Comparison of ENCODE assay signal across 1 cellular context in the genomic region with DNA sequence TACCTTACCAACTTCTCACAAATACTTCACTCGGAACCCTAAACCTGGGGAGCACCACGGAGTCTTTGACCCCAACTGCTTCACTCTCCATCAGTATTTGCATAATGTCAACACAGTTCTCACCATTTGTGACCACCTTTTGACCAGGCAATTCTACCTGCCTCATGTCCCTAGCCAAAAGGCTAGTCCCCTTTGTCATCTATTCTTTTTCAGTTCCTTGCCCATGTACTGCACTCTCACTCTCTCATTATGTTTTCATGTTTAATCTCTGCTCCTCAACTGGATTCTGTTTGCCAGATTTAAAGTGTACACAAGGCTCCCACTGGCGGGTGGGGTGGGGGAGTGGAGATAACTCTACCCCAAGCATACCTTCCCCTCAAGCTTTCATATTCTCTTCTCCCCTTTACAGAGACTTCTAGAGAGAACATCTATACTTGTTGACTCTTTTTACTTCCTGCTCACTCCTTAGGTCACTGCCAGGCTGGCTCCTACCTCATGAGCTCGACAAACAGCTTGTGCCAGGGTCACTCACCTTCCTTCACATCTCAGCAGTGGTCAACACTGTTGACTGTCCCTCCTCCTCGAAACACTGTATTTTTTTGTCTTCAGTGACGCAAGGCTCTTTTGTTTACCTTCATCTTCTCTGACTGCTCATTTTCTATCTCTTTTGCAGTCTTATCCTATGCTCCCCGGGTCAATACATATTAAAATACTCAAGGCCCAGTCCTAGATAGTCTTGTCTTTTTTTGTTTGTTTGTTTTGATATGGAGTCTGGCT.
TF ChIP-seq lines count a peak whose summit lies in the region.

No MANE protein-coding gene starts in this region.

TF ChIP-seq in HepG2, 621 proteins besides CTCF, POLR2A, EP300 and RAD21 (continued from another document and continues in another):
- TF ChIP-seq, protein P1, sequence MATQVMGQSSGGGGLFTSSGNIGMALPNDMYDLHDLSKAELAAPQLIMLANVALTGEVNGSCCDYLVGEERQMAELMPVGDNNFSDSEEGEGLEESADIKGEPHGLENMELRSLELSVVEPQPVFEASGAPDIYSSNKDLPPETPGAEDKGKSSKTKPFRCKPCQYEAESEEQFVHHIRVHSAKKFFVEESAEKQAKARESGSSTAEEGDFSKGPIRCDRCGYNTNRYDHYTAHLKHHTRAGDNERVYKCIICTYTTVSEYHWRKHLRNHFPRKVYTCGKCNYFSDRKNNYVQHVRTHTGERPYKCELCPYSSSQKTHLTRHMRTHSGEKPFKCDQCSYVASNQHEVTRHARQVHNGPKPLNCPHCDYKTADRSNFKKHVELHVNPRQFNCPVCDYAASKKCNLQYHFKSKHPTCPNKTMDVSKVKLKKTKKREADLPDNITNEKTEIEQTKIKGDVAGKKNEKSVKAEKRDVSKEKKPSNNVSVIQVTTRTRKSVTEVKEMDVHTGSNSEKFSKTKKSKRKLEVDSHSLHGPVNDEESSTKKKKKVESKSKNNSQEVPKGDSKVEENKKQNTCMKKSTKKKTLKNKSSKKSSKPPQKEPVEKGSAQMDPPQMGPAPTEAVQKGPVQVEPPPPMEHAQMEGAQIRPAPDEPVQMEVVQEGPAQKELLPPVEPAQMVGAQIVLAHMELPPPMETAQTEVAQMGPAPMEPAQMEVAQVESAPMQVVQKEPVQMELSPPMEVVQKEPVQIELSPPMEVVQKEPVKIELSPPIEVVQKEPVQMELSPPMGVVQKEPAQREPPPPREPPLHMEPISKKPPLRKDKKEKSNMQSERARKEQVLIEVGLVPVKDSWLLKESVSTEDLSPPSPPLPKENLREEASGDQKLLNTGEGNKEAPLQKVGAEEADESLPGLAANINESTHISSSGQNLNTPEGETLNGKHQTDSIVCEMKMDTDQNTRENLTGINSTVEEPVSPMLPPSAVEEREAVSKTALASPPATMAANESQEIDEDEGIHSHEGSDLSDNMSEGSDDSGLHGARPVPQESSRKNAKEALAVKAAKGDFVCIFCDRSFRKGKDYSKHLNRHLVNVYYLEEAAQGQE (IDR thresholded peaks at IDR 0.05; ENCODE audit: borderline replicate concordance in 1 of 2, low read depth in 1 of 2, low read length in 2 of 2), result 0 out of 4 replicates have a peak, but pooled peaks of 1 of the 2 experiments have one; percentile 9
- peak in 1 of 2 experiments; percentile 34; a peak in 1 of 4 replicates for TF ChIP-seq NR2F1 (CRISPR knock-in tag; IDR thresholded peaks at IDR 0.05)
- TF ChIP-seq ZNF746 (CRISPR knock-in tag; IDR thresholded peaks at IDR 0.05), result no peak
- no peak for TF ChIP-seq ZNF562 (CRISPR knock-in tag; IDR thresholded peaks at IDR 0.05; ENCODE audit: borderline replicate concordance)
- TF ChIP-seq NFYB (CRISPR knock-in tag; IDR thresholded peaks at IDR 0.05), result 0 out of 2 replicates have a peak, but pooled peaks have one; percentile 14
- TF ChIP-seq ZNF260 (CRISPR knock-in tag; IDR thresholded peaks at IDR 0.05; ENCODE audit: borderline replicate concordance, low read depth), result no peak
- TF ChIP-seq SIN3B (IDR thresholded peaks at IDR 0.05; ENCODE audit: low read length), result no peak
- TF ChIP-seq TRIM24 (CRISPR knock-in tag; IDR thresholded peaks at IDR 0.05), result 0 out of 2 replicates have a peak, but pooled peaks have one; percentile 17
- TF ChIP-seq, protein P2, sequence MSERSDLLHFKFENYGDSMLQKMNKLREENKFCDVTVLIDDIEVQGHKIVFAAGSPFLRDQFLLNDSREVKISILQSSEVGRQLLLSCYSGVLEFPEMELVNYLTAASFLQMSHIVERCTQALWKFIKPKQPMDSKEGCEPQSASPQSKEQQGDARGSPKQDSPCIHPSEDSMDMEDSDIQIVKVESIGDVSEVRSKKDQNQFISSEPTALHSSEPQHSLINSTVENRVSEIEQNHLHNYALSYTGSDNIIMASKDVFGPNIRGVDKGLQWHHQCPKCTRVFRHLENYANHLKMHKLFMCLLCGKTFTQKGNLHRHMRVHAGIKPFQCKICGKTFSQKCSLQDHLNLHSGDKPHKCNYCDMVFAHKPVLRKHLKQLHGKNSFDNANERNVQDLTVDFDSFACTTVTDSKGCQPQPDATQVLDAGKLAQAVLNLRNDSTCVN (CRISPR knock-in tag; IDR thresholded peaks at IDR 0.05; ENCODE audit: borderline replicate concordance), result peak; percentile 58; the same call in 1 of the 2 replicates
- TF ChIP-seq THAP11 (CRISPR knock-in tag; IDR thresholded peaks at IDR 0.05), result 0 out of 2 replicates have a peak, but pooled peaks have one; percentile 28
- peak; percentile 59; the same call in 1 of the 2 replicates for TF ChIP-seq ISL2 (CRISPR knock-in tag; IDR thresholded peaks at IDR 0.05)
- TF ChIP-seq, protein P3, sequence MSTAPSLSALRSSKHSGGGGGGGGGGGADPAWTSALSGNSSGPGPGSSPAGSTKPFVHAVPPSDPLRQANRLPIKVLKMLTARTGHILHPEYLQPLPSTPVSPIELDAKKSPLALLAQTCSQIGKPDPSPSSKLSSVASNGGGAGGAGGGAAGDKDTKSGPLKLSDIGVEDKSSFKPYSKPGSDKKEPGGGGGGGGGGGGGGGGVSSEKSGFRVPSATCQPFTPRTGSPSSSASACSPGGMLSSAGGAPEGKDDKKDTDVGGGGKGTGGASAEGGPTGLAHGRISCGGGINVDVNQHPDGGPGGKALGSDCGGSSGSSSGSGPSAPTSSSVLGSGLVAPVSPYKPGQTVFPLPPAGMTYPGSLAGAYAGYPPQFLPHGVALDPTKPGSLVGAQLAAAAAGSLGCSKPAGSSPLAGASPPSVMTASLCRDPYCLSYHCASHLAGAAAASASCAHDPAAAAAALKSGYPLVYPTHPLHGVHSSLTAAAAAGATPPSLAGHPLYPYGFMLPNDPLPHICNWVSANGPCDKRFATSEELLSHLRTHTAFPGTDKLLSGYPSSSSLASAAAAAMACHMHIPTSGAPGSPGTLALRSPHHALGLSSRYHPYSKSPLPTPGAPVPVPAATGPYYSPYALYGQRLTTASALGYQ (CRISPR knock-in tag; IDR thresholded peaks at IDR 0.05), result 0 out of 2 replicates have a peak, but pooled peaks have one; percentile 35
- TF ChIP-seq, protein P4, sequence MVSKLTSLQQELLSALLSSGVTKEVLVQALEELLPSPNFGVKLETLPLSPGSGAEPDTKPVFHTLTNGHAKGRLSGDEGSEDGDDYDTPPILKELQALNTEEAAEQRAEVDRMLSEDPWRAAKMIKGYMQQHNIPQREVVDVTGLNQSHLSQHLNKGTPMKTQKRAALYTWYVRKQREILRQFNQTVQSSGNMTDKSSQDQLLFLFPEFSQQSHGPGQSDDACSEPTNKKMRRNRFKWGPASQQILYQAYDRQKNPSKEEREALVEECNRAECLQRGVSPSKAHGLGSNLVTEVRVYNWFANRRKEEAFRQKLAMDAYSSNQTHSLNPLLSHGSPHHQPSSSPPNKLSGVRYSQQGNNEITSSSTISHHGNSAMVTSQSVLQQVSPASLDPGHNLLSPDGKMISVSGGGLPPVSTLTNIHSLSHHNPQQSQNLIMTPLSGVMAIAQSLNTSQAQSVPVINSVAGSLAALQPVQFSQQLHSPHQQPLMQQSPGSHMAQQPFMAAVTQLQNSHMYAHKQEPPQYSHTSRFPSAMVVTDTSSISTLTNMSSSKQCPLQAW (CRISPR knock-in tag; IDR thresholded peaks at IDR 0.05), result 0 out of 2 replicates have a peak, but pooled peaks have one; percentile 18
- TF ChIP-seq, protein P5, sequence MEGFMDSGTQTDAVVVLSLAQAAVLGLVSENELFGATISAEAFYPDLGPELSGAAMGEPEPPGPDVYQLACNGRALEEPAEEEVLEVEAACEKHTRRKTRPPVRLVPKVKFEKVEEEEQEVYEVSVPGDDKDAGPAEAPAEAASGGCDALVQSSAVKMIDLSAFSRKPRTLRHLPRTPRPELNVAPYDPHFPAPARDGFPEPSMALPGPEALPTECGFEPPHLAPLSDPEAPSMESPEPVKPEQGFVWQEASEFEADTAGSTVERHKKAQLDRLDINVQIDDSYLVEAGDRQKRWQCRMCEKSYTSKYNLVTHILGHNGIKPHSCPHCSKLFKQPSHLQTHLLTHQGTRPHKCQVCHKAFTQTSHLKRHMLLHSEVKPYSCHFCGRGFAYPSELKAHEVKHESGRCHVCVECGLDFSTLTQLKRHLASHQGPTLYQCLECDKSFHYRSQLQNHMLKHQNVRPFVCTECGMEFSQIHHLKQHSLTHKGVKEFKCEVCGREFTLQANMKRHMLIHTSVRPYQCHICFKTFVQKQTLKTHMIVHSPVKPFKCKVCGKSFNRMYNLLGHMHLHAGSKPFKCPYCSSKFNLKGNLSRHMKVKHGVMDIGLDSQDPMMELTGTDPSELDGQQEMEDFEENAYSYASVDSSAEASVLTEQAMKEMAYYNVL (CRISPR knock-in tag; IDR thresholded peaks at IDR 0.05; ENCODE audit: borderline replicate concordance), result peak; percentile 79; the same call in 1 of the 2 replicates
- TF ChIP-seq ZNF383 (CRISPR knock-in tag; IDR thresholded peaks at IDR 0.05; ENCODE audit: borderline replicate concordance), result no peak
- TF ChIP-seq ELF3 (CRISPR knock-in tag; IDR thresholded peaks at IDR 0.05), result peak; percentile 46; the same call in 1 of the 2 replicates
- TF ChIP-seq NFIC (IDR thresholded peaks at IDR 0.05; ENCODE audit: low read length), result no peak
- TF ChIP-seq ZZZ3 (CRISPR knock-in tag; IDR thresholded peaks at IDR 0.05; ENCODE audit: borderline replicate concordance), result no peak
- TF ChIP-seq, protein P6, sequence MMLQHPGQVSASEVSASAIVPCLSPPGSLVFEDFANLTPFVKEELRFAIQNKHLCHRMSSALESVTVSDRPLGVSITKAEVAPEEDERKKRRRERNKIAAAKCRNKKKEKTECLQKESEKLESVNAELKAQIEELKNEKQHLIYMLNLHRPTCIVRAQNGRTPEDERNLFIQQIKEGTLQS (CRISPR knock-in tag; IDR thresholded peaks at IDR 0.05), result no peak
- no peak; the same call in 1 of the 2 replicates for TF ChIP-seq ZNF331 (CRISPR knock-in tag; IDR thresholded peaks at IDR 0.05)
- TF ChIP-seq, protein P7, sequence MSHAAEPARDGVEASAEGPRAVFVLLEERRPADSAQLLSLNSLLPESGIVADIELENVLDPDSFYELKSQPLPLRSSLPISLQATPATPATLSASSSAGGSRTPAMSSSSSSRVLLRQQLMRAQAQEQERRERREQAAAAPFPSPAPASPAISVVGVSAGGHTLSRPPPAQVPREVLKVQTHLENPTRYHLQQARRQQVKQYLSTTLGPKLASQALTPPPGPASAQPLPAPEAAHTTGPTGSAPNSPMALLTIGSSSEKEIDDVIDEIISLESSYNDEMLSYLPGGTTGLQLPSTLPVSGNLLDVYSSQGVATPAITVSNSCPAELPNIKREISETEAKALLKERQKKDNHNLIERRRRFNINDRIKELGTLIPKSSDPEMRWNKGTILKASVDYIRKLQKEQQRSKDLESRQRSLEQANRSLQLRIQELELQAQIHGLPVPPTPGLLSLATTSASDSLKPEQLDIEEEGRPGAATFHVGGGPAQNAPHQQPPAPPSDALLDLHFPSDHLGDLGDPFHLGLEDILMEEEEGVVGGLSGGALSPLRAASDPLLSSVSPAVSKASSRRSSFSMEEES (CRISPR knock-in tag; IDR thresholded peaks at IDR 0.05), result 0 out of 2 replicates have a peak, but pooled peaks have one; percentile 26
- no peak for TF ChIP-seq KDM3A (CRISPR knock-in tag; IDR thresholded peaks at IDR 0.05; ENCODE audit: low read depth)
- TF ChIP-seq, protein P8, sequence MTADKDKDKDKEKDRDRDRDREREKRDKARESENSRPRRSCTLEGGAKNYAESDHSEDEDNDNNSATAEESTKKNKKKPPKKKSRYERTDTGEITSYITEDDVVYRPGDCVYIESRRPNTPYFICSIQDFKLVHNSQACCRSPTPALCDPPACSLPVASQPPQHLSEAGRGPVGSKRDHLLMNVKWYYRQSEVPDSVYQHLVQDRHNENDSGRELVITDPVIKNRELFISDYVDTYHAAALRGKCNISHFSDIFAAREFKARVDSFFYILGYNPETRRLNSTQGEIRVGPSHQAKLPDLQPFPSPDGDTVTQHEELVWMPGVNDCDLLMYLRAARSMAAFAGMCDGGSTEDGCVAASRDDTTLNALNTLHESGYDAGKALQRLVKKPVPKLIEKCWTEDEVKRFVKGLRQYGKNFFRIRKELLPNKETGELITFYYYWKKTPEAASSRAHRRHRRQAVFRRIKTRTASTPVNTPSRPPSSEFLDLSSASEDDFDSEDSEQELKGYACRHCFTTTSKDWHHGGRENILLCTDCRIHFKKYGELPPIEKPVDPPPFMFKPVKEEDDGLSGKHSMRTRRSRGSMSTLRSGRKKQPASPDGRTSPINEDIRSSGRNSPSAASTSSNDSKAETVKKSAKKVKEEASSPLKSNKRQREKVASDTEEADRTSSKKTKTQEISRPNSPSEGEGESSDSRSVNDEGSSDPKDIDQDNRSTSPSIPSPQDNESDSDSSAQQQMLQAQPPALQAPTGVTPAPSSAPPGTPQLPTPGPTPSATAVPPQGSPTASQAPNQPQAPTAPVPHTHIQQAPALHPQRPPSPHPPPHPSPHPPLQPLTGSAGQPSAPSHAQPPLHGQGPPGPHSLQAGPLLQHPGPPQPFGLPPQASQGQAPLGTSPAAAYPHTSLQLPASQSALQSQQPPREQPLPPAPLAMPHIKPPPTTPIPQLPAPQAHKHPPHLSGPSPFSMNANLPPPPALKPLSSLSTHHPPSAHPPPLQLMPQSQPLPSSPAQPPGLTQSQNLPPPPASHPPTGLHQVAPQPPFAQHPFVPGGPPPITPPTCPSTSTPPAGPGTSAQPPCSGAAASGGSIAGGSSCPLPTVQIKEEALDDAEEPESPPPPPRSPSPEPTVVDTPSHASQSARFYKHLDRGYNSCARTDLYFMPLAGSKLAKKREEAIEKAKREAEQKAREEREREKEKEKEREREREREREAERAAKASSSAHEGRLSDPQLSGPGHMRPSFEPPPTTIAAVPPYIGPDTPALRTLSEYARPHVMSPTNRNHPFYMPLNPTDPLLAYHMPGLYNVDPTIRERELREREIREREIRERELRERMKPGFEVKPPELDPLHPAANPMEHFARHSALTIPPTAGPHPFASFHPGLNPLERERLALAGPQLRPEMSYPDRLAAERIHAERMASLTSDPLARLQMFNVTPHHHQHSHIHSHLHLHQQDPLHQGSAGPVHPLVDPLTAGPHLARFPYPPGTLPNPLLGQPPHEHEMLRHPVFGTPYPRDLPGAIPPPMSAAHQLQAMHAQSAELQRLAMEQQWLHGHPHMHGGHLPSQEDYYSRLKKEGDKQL (CRISPR knock-in tag; IDR thresholded peaks at IDR 0.05; ENCODE audit: low read depth), result peak; percentile 60; the same call in 1 of the 2 replicates
- TF ChIP-seq MYNN (CRISPR knock-in tag; IDR thresholded peaks at IDR 0.05; ENCODE audit: low read depth), result no peak
- TF ChIP-seq ZNF891 (CRISPR knock-in tag; IDR thresholded peaks at IDR 0.05), result no peak
- TF ChIP-seq RXRB (CRISPR knock-in tag; IDR thresholded peaks at IDR 0.05; ENCODE audit: borderline replicate concordance), result peak; percentile 74
- peak; percentile 89 for TF ChIP-seq BCL6 (CRISPR knock-in tag; IDR thresholded peaks at IDR 0.05)
- TF ChIP-seq, protein P9, sequence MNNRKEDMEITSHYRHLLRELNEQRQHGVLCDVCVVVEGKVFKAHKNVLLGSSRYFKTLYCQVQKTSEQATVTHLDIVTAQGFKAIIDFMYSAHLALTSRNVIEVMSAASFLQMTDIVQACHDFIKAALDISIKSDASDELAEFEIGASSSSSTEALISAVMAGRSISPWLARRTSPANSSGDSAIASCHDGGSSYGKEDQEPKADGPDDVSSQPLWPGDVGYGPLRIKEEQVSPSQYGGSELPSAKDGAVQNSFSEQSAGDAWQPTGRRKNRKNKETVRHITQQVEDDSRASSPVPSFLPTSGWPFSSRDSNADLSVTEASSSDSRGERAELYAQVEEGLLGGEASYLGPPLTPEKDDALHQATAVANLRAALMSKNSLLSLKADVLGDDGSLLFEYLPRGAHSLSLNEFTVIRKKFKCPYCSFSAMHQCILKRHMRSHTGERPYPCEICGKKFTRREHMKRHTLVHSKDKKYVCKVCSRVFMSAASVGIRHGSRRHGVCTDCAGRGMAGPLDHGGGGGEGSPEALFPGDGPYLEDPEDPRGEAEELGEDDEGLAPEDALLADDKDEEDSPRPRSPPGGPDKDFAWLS (CRISPR knock-in tag; IDR thresholded peaks at IDR 0.05; ENCODE audit: borderline replicate concordance), result no peak
- no peak for TF ChIP-seq BORCS8-MEF2B (CRISPR knock-in tag; IDR thresholded peaks at IDR 0.05)
- no peak for TF ChIP-seq GTF3A (CRISPR knock-in tag; conservative IDR thresholded peaks at IDR 0.05)
- 0 out of 2 replicates have a peak, but pooled peaks have one; percentile 17 for TF ChIP-seq KMT2B (CRISPR knock-in tag; IDR thresholded peaks at IDR 0.05)
- no peak for TF ChIP-seq HNRNPH1 (optimal IDR thresholded peaks at IDR 0.05; ENCODE audit: low read depth, low read length)
- no peak for TF ChIP-seq FOXM1 (CRISPR knock-in tag; IDR thresholded peaks at IDR 0.05)
